Comparison of ENCODE assay signal across 8 cellular contexts in genomic region chr2:163132850-163133249, GRCh38.
DNase-seq lines count a peak whose midpoint lies in the region; ATAC-seq and TF ChIP-seq lines count a peak whose summit lies in the region.

No MANE protein-coding gene starts in this region.

- no peak overlapping the region for H3K27ac Mint-ChIP-seq in WTC11
- no peak overlapping the region for H3K27ac Mint-ChIP-seq in nephron progenitor cell
- no peak overlapping the region for H3K27ac Mint-ChIP-seq in naive thymus-derived CD8-positive, alpha-beta T cell

- H3K36me3 Mint-ChIP-seq in WTC11 (no peaks in the 10 kb centered on the region), nephron progenitor cell (ENCODE audit: low read depth) (no peaks in the 10 kb centered on the region)
- no peaks in the 10 kb centered on the region for H3K36me3 Mint-ChIP-seq in naive thymus-derived CD8-positive, alpha-beta T cell

- H3K4me1 Mint-ChIP-seq in WTC11 (no peaks in the 10 kb centered on the region), nephron progenitor cell (no peaks in the 10 kb centered on the region)
- H3K4me1 Mint-ChIP-seq in naive thymus-derived CD8-positive, alpha-beta T cell = no peaks in the 10 kb centered on the region

- DNase-seq in A172 (ENCODE audit: low spot score) (peak; percentile 45), NCI-H146 (lab: John Stamatoyannopoulos, UW) (peak; percentile 0), WTC11 (ENCODE audit: low spot score) (no peak), nephron progenitor cell (no peak), COLO668 (lab: John Stamatoyannopoulos, UW; ENCODE audit: unreplicated experiment) (no peak)
- no peak for DNase-seq in stimulated activated CD4-positive, alpha-beta T cell treated with anti-CD3 and anti-CD28 coated beads, Interleukin-4, amount 100 ng/mL, for 1 hour
- DNase-seq in naive thymus-derived CD8-positive, alpha-beta T cell = no peak

- H3K27me3 Mint-ChIP-seq in WTC11 (ENCODE audit: low read depth) = no peaks in the 10 kb centered on the region
- peaks cover 3% of the 10 kb centered on the region for H3K27me3 Mint-ChIP-seq in nephron progenitor cell (ENCODE audit: low read depth, poor library complexity)
- H3K27me3 Mint-ChIP-seq in naive thymus-derived CD8-positive, alpha-beta T cell = no peaks in the 10 kb centered on the region

- H3K4me3 Mint-ChIP-seq in WTC11 (no peak overlapping the region), nephron progenitor cell (no peak overlapping the region)
- H3K4me3 Mint-ChIP-seq in naive thymus-derived CD8-positive, alpha-beta T cell = no peak overlapping the region

- POLR2A ChIA-PET in WTC11 (lab: Charles Lee) = no interaction called here
- POLR2A ChIA-PET in naive thymus-derived CD8-positive, alpha-beta T cell (lab: Charles Lee) = no interaction called here

- TF ChIP-seq CTCF in WTC11 (IDR thresholded peaks at IDR 0.05) (0 out of 2 replicates have a peak, but pooled peaks have one; percentile 28), nephron progenitor cell (IDR thresholded peaks at IDR 0.05) (peak; percentile 59)

- H3K9me3 Mint-ChIP-seq in WTC11 = no peaks in the 10 kb centered on the region
- no peaks in the 10 kb centered on the region for H3K9me3 Mint-ChIP-seq in nephron progenitor cell
- H3K9me3 Mint-ChIP-seq in naive thymus-derived CD8-positive, alpha-beta T cell = peaks cover 0 to 4% (median 0%) of the 10 kb centered on the region in 9 donors

- CTCF ChIA-PET in WTC11 (lab: Charles Lee) = no interaction called here

- ATAC-seq in GM18867 (IDR thresholded peaks at IDR 0.05; ENCODE audit: unreplicated experiment) (peak; percentile 71), WTC11 (no peak; the same call in 1 of the 2 replicates)
- ATAC-seq in naive thymus-derived CD8-positive, alpha-beta T cell = no peak

TF ChIP-seq in WTC11, 78 proteins besides CTCF, POLR2A, EP300 and RAD21 (continues in another document):
- no peak for TF ChIP-seq E2F1 (CRISPR knock-in tag; IDR thresholded peaks at IDR 0.05)
- no peak for TF ChIP-seq HMGXB4 (CRISPR knock-in tag; IDR thresholded peaks at IDR 0.05)
- no peak for TF ChIP-seq ZMAT4 (CRISPR knock-in tag; IDR thresholded peaks at IDR 0.05)
- no peak for TF ChIP-seq PREB (CRISPR knock-in tag; IDR thresholded peaks at IDR 0.05; ENCODE audit: borderline replicate concordance)
- no peak for TF ChIP-seq FOXP4 (CRISPR knock-in tag; IDR thresholded peaks at IDR 0.05)
- TF ChIP-seq USF1 (CRISPR knock-in tag; IDR thresholded peaks at IDR 0.05) = no peak
- no peak for TF ChIP-seq MXD4 (CRISPR knock-in tag; IDR thresholded peaks at IDR 0.05; ENCODE audit: borderline replicate concordance)
- TF ChIP-seq RORB (CRISPR knock-in tag; IDR thresholded peaks at IDR 0.05) = no peak
- TF ChIP-seq AFF4 (CRISPR knock-in tag; IDR thresholded peaks at IDR 0.05; ENCODE audit: borderline replicate concordance) = no peak
- no peak for TF ChIP-seq NFATC4 (CRISPR knock-in tag; IDR thresholded peaks at IDR 0.05)
- no peak for TF ChIP-seq ZNF317 (CRISPR knock-in tag; IDR thresholded peaks at IDR 0.05; ENCODE audit: borderline replicate concordance, low read depth)
- TF ChIP-seq ZNF219 (CRISPR knock-in tag; IDR thresholded peaks at IDR 0.05; ENCODE audit: borderline replicate concordance) = no peak
- TF ChIP-seq FOXP1 (CRISPR knock-in tag; IDR thresholded peaks at IDR 0.05; ENCODE audit: borderline replicate concordance) = no peak
- no peak for TF ChIP-seq FOXK1 (CRISPR knock-in tag; IDR thresholded peaks at IDR 0.05)
- no peak for TF ChIP-seq ZNF232 (CRISPR knock-in tag; IDR thresholded peaks at IDR 0.05)

Comparison
In these comparisons a context has a peak if more than half of its experiments do, and no peak if none do; other contexts are left out.
1. DNase-seq: peak in A172 (single experiment) and NCI-H146 (single experiment); none in WTC11 (single experiment), nephron progenitor cell (single experiment), stimulated activated CD4-positive, alpha-beta T cell treated with anti-CD3 and anti-CD28 coated beads, Interleukin-4, amount 100 ng/mL, for 1 hour (single experiment), naive thymus-derived CD8-positive, alpha-beta T cell (0 of 10) and COLO668 (single experiment).